8 cellular contexts compared by ENCODE assay signal in the genomic region with DNA sequence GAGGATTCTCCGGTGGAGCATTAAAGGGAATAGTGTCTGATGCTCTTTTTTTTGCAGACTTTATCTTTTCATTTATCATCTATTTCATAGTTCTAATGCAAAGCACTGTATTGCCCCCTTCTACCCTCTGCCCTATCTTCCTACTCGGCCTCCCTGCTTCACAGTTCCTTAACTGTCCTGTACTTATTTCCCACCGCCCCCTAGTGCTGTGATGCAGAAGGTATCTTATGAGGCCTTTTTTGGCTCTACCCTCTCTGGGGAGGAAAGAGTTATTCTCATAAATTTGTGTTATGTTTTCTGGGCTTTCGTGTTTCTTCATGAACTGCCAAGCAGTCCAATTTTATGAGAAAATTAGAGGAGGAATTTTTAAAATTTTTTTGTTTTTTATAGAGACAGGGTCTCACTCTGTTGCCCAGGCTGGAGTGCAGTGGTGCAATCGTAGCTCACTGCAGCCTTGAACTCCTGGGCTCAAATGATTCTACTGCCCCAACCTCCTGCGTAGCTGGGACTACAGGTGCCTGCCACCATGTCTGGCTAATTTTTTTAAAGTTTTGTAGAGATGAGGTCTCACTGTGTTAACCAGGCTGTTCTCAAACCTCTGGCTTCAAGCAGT. TPM values are rescaled to one million over a fixed set of nuclear protein-coding genes. Genes with fewer than 3 reads are reported as not detected.
A peak's percentile ranks its signal among the peaks of the same experiment; 100 is the strongest.
DNase-seq lines count a peak whose midpoint lies in the region; ATAC-seq and TF ChIP-seq lines count a peak whose summit lies in the region.

No MANE protein-coding gene starts in this region.

- H3K27me3 ChIP-seq in endodermal cell (ENCODE audit: control insufficient read depth, insufficient read depth, low read length, poor library complexity, severe bottlenecking): no peaks in the 10 kb centered on the region
- no peaks in the 10 kb centered on the region for H3K27me3 ChIP-seq in stomach smooth muscle (ENCODE audit: control insufficient read depth in 1 of 2, insufficient read depth in 2 of 2, low read length in 2 of 2)

- H3K4me3 Mint-ChIP-seq in activated CD4-positive, alpha-beta T cell treated with anti-CD3 and anti-CD28 coated beads, Interleukin-2, amount 10 ng/mL, durations not matched to agents 7 days and 5 days: peak overlapping the region; percentile 99
- H3K4me3 Mint-ChIP-seq in endodermal cell (peak overlapping the region; percentile 92), mesothelial cell of epicardium (peak overlapping the region; percentile 100)

- CTCF ChIA-PET in activated CD4-positive, alpha-beta T cell treated with anti-CD3 and anti-CD28 coated beads, Interleukin-2, amount 10 ng/mL, durations not matched to agents 7 days and 5 days (lab: Charles Lee): interaction anchor here (0.6 to 1.4 kb wide), 6 partner anchors 12 to 1889 kb away, joined by 3 read pairs; partner anchors contain the start of genes FOXM1, RHNO1 and TEX52

- no peaks in the 10 kb centered on the region for H3K27me3 Mint-ChIP-seq in activated CD4-positive, alpha-beta T cell treated with anti-CD3 and anti-CD28 coated beads, Interleukin-2, amount 10 ng/mL, durations not matched to agents 7 days and 5 days
- H3K27me3 Mint-ChIP-seq in endodermal cell (ENCODE audit: insufficient read depth): no peaks in the 10 kb centered on the region
- H3K27me3 Mint-ChIP-seq in mesothelial cell of epicardium (ENCODE audit: low read depth): no peaks in the 10 kb centered on the region

- TF ChIP-seq CTCF in endodermal cell (conservative IDR thresholded peaks at IDR 0.05) (peak; percentile 98), mesothelial cell of epicardium (IDR thresholded peaks at IDR 0.05; ENCODE audit: unreplicated experiment) (peak; percentile 57)

- no peaks in the 10 kb centered on the region for H3K9me3 Mint-ChIP-seq in activated CD4-positive, alpha-beta T cell treated with anti-CD3 and anti-CD28 coated beads, Interleukin-2, amount 10 ng/mL, durations not matched to agents 7 days and 5 days
- H3K9me3 Mint-ChIP-seq in endodermal cell (no peaks in the 10 kb centered on the region), mesothelial cell of epicardium (no peaks in the 10 kb centered on the region)

- H3K9me3 ChIP-seq in endodermal cell (ENCODE audit: control insufficient read depth, low read length) (no peaks in the 10 kb centered on the region), stomach smooth muscle (ENCODE audit: control insufficient read depth in 2 of 2, low read length in 2 of 2) (no peaks in the 10 kb centered on the region)

- peaks cover 12% of the 10 kb centered on the region for H3K36me3 Mint-ChIP-seq in activated CD4-positive, alpha-beta T cell treated with anti-CD3 and anti-CD28 coated beads, Interleukin-2, amount 10 ng/mL, durations not matched to agents 7 days and 5 days (ENCODE audit: low read depth)
- H3K36me3 Mint-ChIP-seq in endodermal cell (ENCODE audit: low read depth) (peaks cover 34% of the 10 kb centered on the region), mesothelial cell of epicardium (peaks cover 17% of the 10 kb centered on the region)

- peak overlapping the region; percentile 98 for H3K9ac ChIP-seq in endodermal cell (ENCODE audit: extremely low read depth, low read length, poor library complexity, severe bottlenecking)
- peak overlapping the region; percentile 73 to 92 for H3K9ac ChIP-seq in stomach smooth muscle (ENCODE audit: low read length in 2 of 2)

- H3K4me1 Mint-ChIP-seq in activated CD4-positive, alpha-beta T cell treated with anti-CD3 and anti-CD28 coated beads, Interleukin-2, amount 10 ng/mL, durations not matched to agents 7 days and 5 days: peaks cover 26% of the 10 kb centered on the region
- peaks cover 14% of the 10 kb centered on the region for H3K4me1 Mint-ChIP-seq in endodermal cell
- H3K4me1 Mint-ChIP-seq in mesothelial cell of epicardium: peaks cover 15% of the 10 kb centered on the region

- H3K27ac Mint-ChIP-seq in activated CD4-positive, alpha-beta T cell treated with anti-CD3 and anti-CD28 coated beads, Interleukin-2, amount 10 ng/mL, durations not matched to agents 7 days and 5 days: peak overlapping the region; percentile 99
- H3K27ac Mint-ChIP-seq in endodermal cell (peak overlapping the region; percentile 100), mesothelial cell of epicardium (peak overlapping the region; percentile 100)

- H3K4me3 ChIP-seq in endodermal cell (ENCODE audit: low read length) (peak overlapping the region; percentile 97), stomach smooth muscle (ENCODE audit: low read length in 2 of 2) (peak overlapping the region; percentile 98 to 99)

- H3K27ac ChIP-seq in endodermal cell (ENCODE audit: low read depth, low read length) (no peak overlapping the region), stomach smooth muscle (ENCODE audit: low read length) (peak overlapping the region; percentile 89)

- 41 to 54% methylated on average over 3 to 5 of the region's 6 CpGs for WGBS in endodermal cell (ENCODE audit: insufficient coverage in 1 of 2, insufficient read length in 1 of 2), 2 experiments

- DNase-seq in GM03348 (ENCODE audit: low spot score) (peak; percentile 80), NCI-H226 (peak; percentile 48), endodermal cell (peak; percentile 83), mesothelial cell of epicardium (ENCODE audit: low spot score in 2 of 2, unreplicated experiment in 2 of 2) (peak in 1 of 2 experiments; percentile 44), cortex of kidney (lab: John Stamatoyannopoulos, UW) (no peak)
- DNase-seq in activated CD4-positive, alpha-beta T cell treated with anti-CD3 and anti-CD28 coated beads, Interleukin-2, amount 10 ng/mL, durations not matched to agents 7 days and 5 days: peak; percentile 76

- H3K36me3 ChIP-seq in endodermal cell (ENCODE audit: control insufficient read depth, insufficient read depth, low read length) (peaks cover 15% of the 10 kb centered on the region), stomach smooth muscle (ENCODE audit: control insufficient read depth in 2 of 2, insufficient read depth in 2 of 2, low read length in 2 of 2) (peaks cover 12 to 15% of the 10 kb centered on the region in 2 donors)

- POLR2A ChIA-PET in activated CD4-positive, alpha-beta T cell treated with anti-CD3 and anti-CD28 coated beads, Interleukin-2, amount 10 ng/mL, durations not matched to agents 7 days and 5 days (lab: Charles Lee): interaction anchor here (0.6 to 0.7 kb wide), 2 partner anchors 17 to 18 kb away, joined by 3 to 4 read pairs; no protein-coding TSS in a partner anchor

- ATAC-seq in HG02759 (IDR thresholded peaks at IDR 0.05; ENCODE audit: unreplicated experiment): peak; percentile 26

- H3K4me1 ChIP-seq in endodermal cell (ENCODE audit: control insufficient read depth, insufficient read depth, low read length) (no peaks in the 10 kb centered on the region), stomach smooth muscle (ENCODE audit: control insufficient read depth, insufficient read depth, low read length) (peaks cover 15% of the 10 kb centered on the region)

RNA-seq across cellular contexts. Expression of gene ITFG2, which starts 1.2 kb away (rescaled TPM):
- 10 to 100 TPM; 43.5 to 48.2 TPM for total RNA-seq in activated CD4-positive, alpha-beta T cell treated with anti-CD3 and anti-CD28 coated beads, Interleukin-2, amount 10 ng/mL, durations not matched to agents 7 days and 5 days
- 10 to 100 TPM; 22.5 to 59.5 TPM for total RNA-seq in endodermal cell
- polyA plus RNA-seq in endodermal cell (2013, experiment 1 of 2): 16.9 TPM
- 12.3 TPM for polyA plus RNA-seq in endodermal cell (2013, experiment 2 of 2)
- 57.4 to 60.0 TPM (median 59.3 TPM) in 3 replicates for total RNA-seq in mesothelial cell of epicardium

RNA-seq across cellular contexts. Expression of gene FKBP4, which starts 18.9 kb away (rescaled TPM):
- total RNA-seq in activated CD4-positive, alpha-beta T cell treated with anti-CD3 and anti-CD28 coated beads, Interleukin-2, amount 10 ng/mL, durations not matched to agents 7 days and 5 days: 10 to 100 TPM; 47.2 to 68.2 TPM
- 100 to 1,000 TPM; 139 to 253 TPM for total RNA-seq in endodermal cell
- 63.0 TPM for polyA plus RNA-seq in endodermal cell (2013, experiment 1 of 2)
- 56.7 TPM for polyA plus RNA-seq in endodermal cell (2013, experiment 2 of 2)
- total RNA-seq in mesothelial cell of epicardium: 84.7 to 98.4 TPM (median 93.3 TPM) in 3 replicates

RNA-seq across cellular contexts. Expression of gene NRIP2, which starts 21.2 kb away (rescaled TPM):
- not detected for total RNA-seq in activated CD4-positive, alpha-beta T cell treated with anti-CD3 and anti-CD28 coated beads, Interleukin-2, amount 10 ng/mL, durations not matched to agents 7 days and 5 days
- total RNA-seq in endodermal cell: not detected
- polyA plus RNA-seq in endodermal cell (2013, experiment 1 of 2): 0.14 TPM
- 0.17 TPM for polyA plus RNA-seq in endodermal cell (2013, experiment 2 of 2)
- total RNA-seq in mesothelial cell of epicardium: 0.14 TPM in 1 of 3 replicates, not detected in the others

RNA-seq across cellular contexts. Expression of gene TEX52, which starts 43.2 kb away (rescaled TPM):
- under 1 TPM; 0.29 to 0.35 TPM for total RNA-seq in activated CD4-positive, alpha-beta T cell treated with anti-CD3 and anti-CD28 coated beads, Interleukin-2, amount 10 ng/mL, durations not matched to agents 7 days and 5 days
- total RNA-seq in endodermal cell: under 1 TPM; 0.22 to 0.29 TPM
- not detected for polyA plus RNA-seq in endodermal cell (2013, experiment 1 of 2)
- polyA plus RNA-seq in endodermal cell (2013, experiment 2 of 2): not detected
- not detected in 3 replicates for total RNA-seq in mesothelial cell of epicardium
